In the genomic region with DNA sequence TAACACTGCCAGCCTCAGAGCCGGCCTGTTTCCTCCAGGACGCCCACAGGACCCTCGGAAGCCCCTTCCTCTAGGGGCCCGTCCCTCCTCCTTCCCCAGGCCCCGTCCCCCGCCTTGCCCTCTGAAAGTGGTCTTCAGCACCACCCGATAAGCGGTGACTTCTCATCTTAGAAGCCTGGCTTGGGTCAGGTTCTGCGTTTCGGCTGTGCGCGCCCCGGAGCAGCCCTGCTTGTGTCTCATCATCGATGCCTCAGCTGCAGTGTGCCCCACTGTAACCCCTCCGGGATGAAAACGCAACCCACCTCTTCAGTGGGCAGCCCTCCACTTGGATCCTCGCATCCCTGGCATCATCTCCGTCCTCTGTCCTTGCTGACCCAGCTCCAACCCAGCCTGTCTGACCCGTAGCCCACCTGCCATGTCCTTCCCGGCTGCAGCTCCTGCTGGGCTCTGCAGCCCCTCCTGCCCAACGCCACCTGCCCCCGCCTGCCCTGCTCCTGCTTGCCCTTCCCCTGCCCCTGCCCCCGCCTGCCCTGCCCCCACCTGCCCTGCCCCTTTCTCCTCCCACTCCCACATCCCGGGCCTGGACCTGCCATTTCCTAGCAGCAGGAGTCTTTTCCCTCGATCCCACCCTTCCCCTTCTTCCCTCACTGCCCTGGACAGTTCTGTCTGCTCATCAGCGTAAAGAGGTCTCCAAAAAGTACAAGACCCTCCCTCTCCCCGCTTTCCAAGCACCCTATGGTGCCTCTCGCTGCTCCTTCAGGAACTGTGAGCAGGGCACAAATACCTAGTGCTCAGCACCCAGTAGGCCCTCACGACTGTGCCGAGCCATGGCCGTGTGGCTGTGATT, we compare ENCODE assay signal across 21 cellular contexts.
DNase-seq lines count a peak whose midpoint lies in the region; ATAC-seq and TF ChIP-seq lines count a peak whose summit lies in the region.
"Had no signal": no experiment of that assay in that cellular context is flagged by ENCODE, and none has a peak within 500 bp of the region (broad histone marks: within the 10 kb centered on the region; RNA-seq: fewer than 3 reads in every experiment).

No MANE protein-coding gene starts in this region.

- no peak for DNase-seq in activated CD4-positive, alpha-beta T cell treated with anti-CD3 and anti-CD28 coated beads for 36 hours
- DNase-seq in activated CD4-positive, alpha-beta T cell treated with anti-CD3 and anti-CD28 coated beads for 48 hours: no peak
- peak; percentile 5 for DNase-seq in BE2C
- DNase-seq in activated CD8-positive, alpha-beta T cell treated with anti-CD3 and anti-CD28 coated beads for 36 hours: no peak
- peak; percentile 24 to 48 for DNase-seq in left lung
- no peak for DNase-seq in activated gamma-delta T cell treated with Interleukin-2 at 50 U/mL for 16 hours
- DNase-seq: 8988T; activated CD4-positive, alpha-beta T cell treated with anti-CD3 and anti-CD28 coated beads, Interleukin-2, amount 50 U/mL, for 1 hour; GDM1; mesendoderm; NCI-H69; nephron progenitor cell; stimulated activated CD4-positive, alpha-beta T cell treated with anti-CD3 and anti-CD28 coated beads, Interleukin-12 subunit alpha, Interleukin-12 subunit beta, amount 100 ng/mL, for 4 hours; T1000; thyroid gland had no signal

- H3K27ac ChIP-seq in left lung: no peak overlapping the region
- H3K27ac ChIP-seq: coronary artery, hepatocyte, psoas muscle, thyroid gland had no signal

- peak overlapping the region; percentile 82 for H3K27ac Mint-ChIP-seq in activated CD4-positive, alpha-beta T cell treated with anti-CD3 and anti-CD28 coated beads for 36 hours
- peak overlapping the region; percentile 78 for H3K27ac Mint-ChIP-seq in activated CD8-positive, alpha-beta T cell treated with anti-CD3 and anti-CD28 coated beads for 36 hours
- H3K27ac Mint-ChIP-seq: nephron progenitor cell had no signal

- intact Hi-C loops in activated CD4-positive, alpha-beta T cell treated with anti-CD3 and anti-CD28 coated beads for 36 hours (cut with DNase I, micrococcal nuclease): loop anchor here in 1 of 2 experiments (5.0 kb wide), 2 partner anchors 87 to 117 kb away; no protein-coding TSS in a partner anchor
- intact Hi-C loops in activated CD8-positive, alpha-beta T cell treated with anti-CD3 and anti-CD28 coated beads for 36 hours (cut with micrococcal nuclease): no loop called here
- intact Hi-C loops in left lung (cut with DNase I): no loop called here

- no peak for TF ChIP-seq CTCF in BE2C (IDR thresholded peaks at IDR 0.05; ENCODE audit: low read depth, low read length)
- no peak for TF ChIP-seq CTCF in activated CD8-positive, alpha-beta T cell treated with anti-CD3 and anti-CD28 coated beads for 36 hours (IDR thresholded peaks at IDR 0.05)
- TF ChIP-seq CTCF in left lung (IDR thresholded peaks at IDR 0.05): no peak

- no peak overlapping the region for H3K4me3 Mint-ChIP-seq in activated CD4-positive, alpha-beta T cell treated with anti-CD3 and anti-CD28 coated beads for 36 hours
- no peak overlapping the region for H3K4me3 Mint-ChIP-seq in activated CD8-positive, alpha-beta T cell treated with anti-CD3 and anti-CD28 coated beads for 36 hours
- H3K4me3 Mint-ChIP-seq: nephron progenitor cell had no signal

- peaks cover 8% of the 10 kb centered on the region for H3K36me3 ChIP-seq in BE2C
- H3K36me3 ChIP-seq in left lung: peaks cover 0 to 52% of the 10 kb centered on the region in 2 donors

- peaks cover 50% of the 10 kb centered on the region for H3K4me1 Mint-ChIP-seq in activated CD4-positive, alpha-beta T cell treated with anti-CD3 and anti-CD28 coated beads for 36 hours
- H3K4me1 Mint-ChIP-seq in activated CD8-positive, alpha-beta T cell treated with anti-CD3 and anti-CD28 coated beads for 36 hours (ENCODE audit: low read depth): peaks cover 46% of the 10 kb centered on the region

- no peak for ATAC-seq in activated CD4-positive, alpha-beta T cell treated with anti-CD3 and anti-CD28 coated beads for 36 hours
- ATAC-seq in activated CD8-positive, alpha-beta T cell treated with anti-CD3 and anti-CD28 coated beads for 36 hours: no peak
- ATAC-seq in left lung (no peak), HG02798 (IDR thresholded peaks at IDR 0.05; ENCODE audit: poor library complexity, unreplicated experiment) (no peak), HG03521 (IDR thresholded peaks at IDR 0.05; ENCODE audit: unreplicated experiment) (no peak)
- ATAC-seq: GM12878, psoas muscle had no signal

- H3K9me3 ChIP-seq in BE2C (no peaks in the 10 kb centered on the region), left lung (no peaks in the 10 kb centered on the region)
- H3K9me3 ChIP-seq: psoas muscle, thyroid gland had no signal

- no peaks in the 10 kb centered on the region for H3K9me3 Mint-ChIP-seq in activated CD4-positive, alpha-beta T cell treated with anti-CD3 and anti-CD28 coated beads for 36 hours (ENCODE audit: low read depth)
- no peaks in the 10 kb centered on the region for H3K9me3 Mint-ChIP-seq in activated CD8-positive, alpha-beta T cell treated with anti-CD3 and anti-CD28 coated beads for 36 hours
- H3K9me3 Mint-ChIP-seq: nephron progenitor cell had no signal

- H3K27me3 Mint-ChIP-seq in activated CD4-positive, alpha-beta T cell treated with anti-CD3 and anti-CD28 coated beads for 36 hours: no peaks in the 10 kb centered on the region
- H3K27me3 Mint-ChIP-seq in activated CD8-positive, alpha-beta T cell treated with anti-CD3 and anti-CD28 coated beads for 36 hours: no peaks in the 10 kb centered on the region

- CTCF ChIA-PET in activated CD4-positive, alpha-beta T cell treated with anti-CD3 and anti-CD28 coated beads for 36 hours (lab: Charles Lee): interaction anchor here (1.0 to 1.1 kb wide), 2 partner anchors 14 to 20 kb away, joined by 4 read pairs; no protein-coding TSS in a partner anchor
- CTCF ChIA-PET in activated CD8-positive, alpha-beta T cell treated with anti-CD3 and anti-CD28 coated beads for 36 hours (lab: Charles Lee): interaction anchor here (1.1 kb wide), 1 partner anchor 13 kb away, joined by 4 read pairs; no protein-coding TSS in a partner anchor

- no peaks in the 10 kb centered on the region for H3K27me3 ChIP-seq in BE2C
- H3K27me3 ChIP-seq in left lung: no peaks in the 10 kb centered on the region
- H3K27me3 ChIP-seq: hepatocyte, thyroid gland had no signal

- POLR2A ChIA-PET in activated CD4-positive, alpha-beta T cell treated with anti-CD3 and anti-CD28 coated beads for 36 hours (lab: Charles Lee): interaction anchor here (0.6 kb wide), 1 partner anchor 199 kb away, joined by 3 read pairs; no protein-coding TSS in a partner anchor
- POLR2A ChIA-PET in activated CD8-positive, alpha-beta T cell treated with anti-CD3 and anti-CD28 coated beads for 36 hours (lab: Charles Lee): interaction anchor here (0.8 to 2.4 kb wide), 4 partner anchors 9 to 22 kb away, joined by 3 to 39 read pairs (median 6); no protein-coding TSS in a partner anchor

- H3K36me3 Mint-ChIP-seq in activated CD4-positive, alpha-beta T cell treated with anti-CD3 and anti-CD28 coated beads for 36 hours (ENCODE audit: low read depth): peaks cover 57% of the 10 kb centered on the region
- peaks cover 50% of the 10 kb centered on the region for H3K36me3 Mint-ChIP-seq in activated CD8-positive, alpha-beta T cell treated with anti-CD3 and anti-CD28 coated beads for 36 hours (ENCODE audit: low read depth)

- H3K4me3 ChIP-seq in BE2C (ENCODE audit: low read depth, low read length) (no peak overlapping the region), left lung (no peak overlapping the region)
- H3K4me3 ChIP-seq: coronary artery, GM12878, hepatocyte, psoas muscle, thyroid gland had no signal

- no peaks in the 10 kb centered on the region for H3K4me1 ChIP-seq in BE2C
- peaks cover 0 to 4% of the 10 kb centered on the region in 2 donors for H3K4me1 ChIP-seq in left lung
- H3K4me1 ChIP-seq: thyroid gland had no signal

Comparison
In these comparisons a context has a peak if more than half of its experiments do, and no peak if none do; other contexts are left out.
1. DNase-seq: peak in BE2C (single experiment) and left lung (2 of 2); none in activated CD4-positive, alpha-beta T cell treated with anti-CD3 and anti-CD28 coated beads for 36 hours (single experiment), activated CD4-positive, alpha-beta T cell treated with anti-CD3 and anti-CD28 coated beads for 48 hours (single experiment), activated CD8-positive, alpha-beta T cell treated with anti-CD3 and anti-CD28 coated beads for 36 hours (single experiment) and activated gamma-delta T cell treated with Interleukin-2 at 50 U/mL for 16 hours (single experiment).